ENCODE assay signal across 13 cellular contexts in genomic region chr6:85458184-85458583, GRCh38. TPM values are rescaled to one million over a fixed set of nuclear protein-coding genes. Genes with fewer than 3 reads are reported as not detected.
DNase-seq lines count a peak whose midpoint lies in the region; ATAC-seq and TF ChIP-seq lines count a peak whose summit lies in the region.
"Had no signal": no experiment of that assay in that cellular context is flagged by ENCODE, and none has a peak within 500 bp of the region (broad histone marks: within the 10 kb centered on the region; RNA-seq: fewer than 3 reads in every experiment).

No MANE protein-coding gene starts in this region.

- H3K27ac ChIP-seq in gastroesophageal sphincter (peak overlapping the region in 3 of 4 donors; percentile 64 to 75 (median 70)), transverse colon (peak overlapping the region; percentile 8 to 69 (median 52)), neuronal stem cell (replicated peaks; ENCODE audit: low read length) (no peak overlapping the region)
- H3K27ac ChIP-seq: left lung had no signal

- no peaks in the 10 kb centered on the region for H3K79me1 ChIP-seq in neuronal stem cell (ENCODE audit: low read depth, low read length)

- H4K91ac ChIP-seq in neuronal stem cell (ENCODE audit: low read depth, low read length, poor library complexity): no peak overlapping the region

- H3K27ac Mint-ChIP-seq in activated T-cell treated with anti-CD3 and anti-CD28 coated beads, Interleukin-2, amount 50 U/mL, for 24 hours: peak overlapping the region; percentile 2

- no peak overlapping the region for H3K23ac ChIP-seq in neuronal stem cell (ENCODE audit: low read depth, low read length, poor library complexity)

- in situ Hi-C loops in transverse colon (cut with MboI; ENCODE audit: low pct_ligation_motif_present in 1 of 4, low pct_unique_long_range_greater_than_20kb in 1 of 4, low sequenced_read_pairs in 3 of 4): no loop called here
- in situ Hi-C loops in HAP-1 (cut with MboI; ENCODE audit: low sequenced_read_pairs): no loop called here

- H3K4ac ChIP-seq in neuronal stem cell (ENCODE audit: low read length): no peak overlapping the region

- no peak overlapping the region for H4K8ac ChIP-seq in neuronal stem cell (ENCODE audit: low read depth, low read length)

- H3K9me3 ChIP-seq in gastroesophageal sphincter: no peaks in the 10 kb centered on the region
- no peaks in the 10 kb centered on the region for H3K9me3 ChIP-seq in transverse colon
- H3K9me3 ChIP-seq in neuronal stem cell (replicated peaks in 1 of 2; ENCODE audit: control insufficient read depth in 2 of 2, insufficient read depth in 1 of 2, low read depth in 1 of 2, low read length in 2 of 2): no peaks in the 10 kb centered on the region
- no peaks in the 10 kb centered on the region for H3K9me3 ChIP-seq in HAP-1
- H3K9me3 ChIP-seq: left lung had no signal

- H3K27me3 Mint-ChIP-seq in activated T-cell treated with anti-CD3 and anti-CD28 coated beads, Interleukin-2, amount 50 U/mL, for 24 hours: peaks cover 6% of the 10 kb centered on the region
- peaks cover 26% of the 10 kb centered on the region for H3K27me3 Mint-ChIP-seq in activated T-cell treated with anti-CD3 and anti-CD28 coated beads, Interleukin-2, amount 50 U/mL, for 4 hours (ENCODE audit: low read depth)

- H3K9ac ChIP-seq in neuronal stem cell (ENCODE audit: low read depth, low read length, poor library complexity): no peak overlapping the region

- no peak overlapping the region for H3K14ac ChIP-seq in neuronal stem cell (ENCODE audit: low read length)

- no peak overlapping the region for H2AK5ac ChIP-seq in neuronal stem cell (ENCODE audit: low read depth, low read length)

- no peak overlapping the region for H3K4me2 ChIP-seq in neuronal stem cell (ENCODE audit: insufficient read depth, low read length, poor library complexity, severe bottlenecking)

- no peaks in the 10 kb centered on the region for H3K9me3 Mint-ChIP-seq in activated T-cell treated with anti-CD3 and anti-CD28 coated beads, Interleukin-2, amount 50 U/mL, for 24 hours
- H3K9me3 Mint-ChIP-seq in activated T-cell treated with anti-CD3 and anti-CD28 coated beads, Interleukin-2, amount 50 U/mL, for 4 hours: no peaks in the 10 kb centered on the region
- H3K9me3 Mint-ChIP-seq: H9 had no signal

- no peak overlapping the region for H3K4me3 ChIP-seq in gastroesophageal sphincter
- H3K4me3 ChIP-seq in transverse colon: no peak overlapping the region
- H3K4me3 ChIP-seq in neuronal stem cell (ENCODE audit: low read length in 2 of 2): no peak overlapping the region
- H3K4me3 ChIP-seq in HAP-1: no peak overlapping the region
- H3K4me3 ChIP-seq: left lung had no signal

- H2BK15ac ChIP-seq in neuronal stem cell (ENCODE audit: low read length): no peak overlapping the region

- no peak overlapping the region for H2BK5ac ChIP-seq in neuronal stem cell (ENCODE audit: low read length)

- no peak for DNase-seq in activated T-cell treated with anti-CD3 and anti-CD28 coated beads, Interleukin-2, amount 50 U/mL, for 24 hours
- DNase-seq in activated T-cell treated with anti-CD3 and anti-CD28 coated beads, Interleukin-2, amount 50 U/mL, for 4 hours: no peak
- DNase-seq in SKM-1 (lab: John Stamatoyannopoulos, UW; ENCODE audit: unreplicated experiment) (peak; percentile 78), transverse colon (no peak), neuronal stem cell (ENCODE audit: low spot score) (no peak), hypothalamus (lab: John Stamatoyannopoulos, UW) (no peak), HAP-1 (ENCODE audit: low spot score in 2 of 2) (no peak)
- DNase-seq: activated T-cell treated with anti-CD3 and anti-CD28 coated beads, Interleukin-2, amount 50 U/mL, for 1 hour; H9; left lung; NCI-H510A treated with DMSO at 0.1 percent for 48 hours; posterior cingulate gyrus had no signal

- H2BK12ac ChIP-seq in neuronal stem cell (ENCODE audit: low read length): no peak overlapping the region

- H2AFZ ChIP-seq in neuronal stem cell (ENCODE audit: low read length): no peak overlapping the region

- no peaks in the 10 kb centered on the region for H3K27me3 ChIP-seq in gastroesophageal sphincter
- H3K27me3 ChIP-seq in transverse colon: no peaks in the 10 kb centered on the region
- peaks cover 0 to 10% (median 3%) of the 10 kb centered on the region in 3 experiments for H3K27me3 ChIP-seq in neuronal stem cell (ENCODE audit: control insufficient read depth in 3 of 3, insufficient read depth in 3 of 3, low read depth in 1 of 3, low read length in 3 of 3)
- no peaks in the 10 kb centered on the region for H3K27me3 ChIP-seq in HAP-1 (ENCODE audit: low read depth)

- H2BK120ac ChIP-seq in neuronal stem cell (ENCODE audit: low read depth, low read length): no peak overlapping the region

- no peak for ATAC-seq in activated T-cell treated with anti-CD3 and anti-CD28 coated beads, Interleukin-2, amount 50 U/mL, for 4 hours
- no peak for ATAC-seq in gastroesophageal sphincter
- ATAC-seq: left lung had no signal

- TF ChIP-seq CTCF in gastroesophageal sphincter (IDR thresholded peaks at IDR 0.05) (no peak), transverse colon (IDR thresholded peaks at IDR 0.05) (no peak)

- peaks cover 0 to 69% (median 20%) of the 10 kb centered on the region in 3 donors for H3K4me1 ChIP-seq in gastroesophageal sphincter
- H3K4me1 ChIP-seq in transverse colon: peaks cover 6 to 45% (median 14%) of the 10 kb centered on the region in 4 donors
- H3K4me1 ChIP-seq in neuronal stem cell (ENCODE audit: control insufficient read depth in 2 of 2, insufficient read depth in 1 of 2, low read depth in 1 of 2, low read length in 2 of 2): no peaks in the 10 kb centered on the region
- no peaks in the 10 kb centered on the region for H3K4me1 ChIP-seq in HAP-1

- no peak for TF ChIP-seq EP300 in gastroesophageal sphincter (IDR thresholded peaks at IDR 0.05)
- TF ChIP-seq EP300 in transverse colon (IDR thresholded peaks at IDR 0.05; ENCODE audit: low read depth): no peak

- 41 to 58% methylated on average over 2 of the region's 2 CpGs for WGBS in gastroesophageal sphincter (ENCODE audit: low coverage in 1 of 2), 2 donors
- WGBS in transverse colon (ENCODE audit: low coverage in 1 of 2), 2 donors: 46 to 56% methylated on average over 1 to 2 of the region's 2 CpGs
- no CpG with 5 or more reads among the region's 2 CpGs for WGBS in neuronal stem cell (ENCODE audit: extremely low coverage in 2 of 2, insufficient read length in 2 of 2, insufficient replicate concordance in 1 of 2), 2 donors

- H3K4me1 Mint-ChIP-seq in activated T-cell treated with anti-CD3 and anti-CD28 coated beads, Interleukin-2, amount 50 U/mL, for 24 hours (ENCODE audit: low read depth): peaks cover 98% of the 10 kb centered on the region
- H3K4me1 Mint-ChIP-seq in activated T-cell treated with anti-CD3 and anti-CD28 coated beads, Interleukin-2, amount 50 U/mL, for 4 hours (ENCODE audit: low read depth): peaks cover 60% of the 10 kb centered on the region

- H3K18ac ChIP-seq in neuronal stem cell (ENCODE audit: low read length): no peak overlapping the region

- H3K36me3 ChIP-seq in gastroesophageal sphincter (no peaks in the 10 kb centered on the region), transverse colon (no peaks in the 10 kb centered on the region), neuronal stem cell (replicated peaks in 1 of 2; ENCODE audit: control insufficient read depth in 2 of 2, insufficient read depth in 2 of 2, low read length in 2 of 2) (no peaks in the 10 kb centered on the region), HAP-1 (replicated peaks) (no peaks in the 10 kb centered on the region)
- H3K36me3 ChIP-seq: left lung had no signal

- no peak for TF ChIP-seq POLR2A in gastroesophageal sphincter (IDR thresholded peaks at IDR 0.05)
- TF ChIP-seq POLR2A in transverse colon (IDR thresholded peaks at IDR 0.05): no peak

- peaks cover 5% of the 10 kb centered on the region for H3K36me3 Mint-ChIP-seq in activated T-cell treated with anti-CD3 and anti-CD28 coated beads, Interleukin-2, amount 50 U/mL, for 24 hours (ENCODE audit: low read depth)
- no peaks in the 10 kb centered on the region for H3K36me3 Mint-ChIP-seq in activated T-cell treated with anti-CD3 and anti-CD28 coated beads, Interleukin-2, amount 50 U/mL, for 4 hours (ENCODE audit: insufficient read depth)

- intact Hi-C loops in transverse colon (cut with DNase I; ENCODE audit: low total_unique reads): no loop called here

- no peak overlapping the region for H3K4me3 Mint-ChIP-seq in activated T-cell treated with anti-CD3 and anti-CD28 coated beads, Interleukin-2, amount 50 U/mL, for 24 hours
- no peak overlapping the region for H3K4me3 Mint-ChIP-seq in activated T-cell treated with anti-CD3 and anti-CD28 coated beads, Interleukin-2, amount 50 U/mL, for 4 hours
- H3K4me3 Mint-ChIP-seq: H9 had no signal

RNA-seq across cellular contexts. Expression of gene NT5E, which starts 8.3 kb away (rescaled TPM):
- total RNA-seq in activated T-cell treated with anti-CD3 and anti-CD28 coated beads, Interleukin-2, amount 50 U/mL, for 4 hours: 10 to 100 TPM in 2 of 3 donors, 1 to 10 TPM in 1; 9.4 to 18.4 (median 13.4) TPM
- total RNA-seq in gastroesophageal sphincter (10 to 100 TPM; 18.7 to 26.1 (median 23.2) TPM), transverse colon (10 to 100 TPM; 10.5 to 71.8 (median 31.5) TPM)
- polyA plus RNA-seq in neuronal stem cell (2013, experiment 1 of 2): not detected
- not detected for polyA plus RNA-seq in neuronal stem cell (2013, experiment 2 of 2)
